1 cellular context compared by ENCODE assay signal in genomic region chr18:2302628-2303516, GRCh38.
TF ChIP-seq lines count a peak whose summit lies in the region.

No MANE protein-coding gene starts in this region.

TF ChIP-seq in K562, 482 proteins besides CTCF, POLR2A, EP300 and RAD21 (continued from another document and continues in another):
- TF ChIP-seq, protein P1, sequence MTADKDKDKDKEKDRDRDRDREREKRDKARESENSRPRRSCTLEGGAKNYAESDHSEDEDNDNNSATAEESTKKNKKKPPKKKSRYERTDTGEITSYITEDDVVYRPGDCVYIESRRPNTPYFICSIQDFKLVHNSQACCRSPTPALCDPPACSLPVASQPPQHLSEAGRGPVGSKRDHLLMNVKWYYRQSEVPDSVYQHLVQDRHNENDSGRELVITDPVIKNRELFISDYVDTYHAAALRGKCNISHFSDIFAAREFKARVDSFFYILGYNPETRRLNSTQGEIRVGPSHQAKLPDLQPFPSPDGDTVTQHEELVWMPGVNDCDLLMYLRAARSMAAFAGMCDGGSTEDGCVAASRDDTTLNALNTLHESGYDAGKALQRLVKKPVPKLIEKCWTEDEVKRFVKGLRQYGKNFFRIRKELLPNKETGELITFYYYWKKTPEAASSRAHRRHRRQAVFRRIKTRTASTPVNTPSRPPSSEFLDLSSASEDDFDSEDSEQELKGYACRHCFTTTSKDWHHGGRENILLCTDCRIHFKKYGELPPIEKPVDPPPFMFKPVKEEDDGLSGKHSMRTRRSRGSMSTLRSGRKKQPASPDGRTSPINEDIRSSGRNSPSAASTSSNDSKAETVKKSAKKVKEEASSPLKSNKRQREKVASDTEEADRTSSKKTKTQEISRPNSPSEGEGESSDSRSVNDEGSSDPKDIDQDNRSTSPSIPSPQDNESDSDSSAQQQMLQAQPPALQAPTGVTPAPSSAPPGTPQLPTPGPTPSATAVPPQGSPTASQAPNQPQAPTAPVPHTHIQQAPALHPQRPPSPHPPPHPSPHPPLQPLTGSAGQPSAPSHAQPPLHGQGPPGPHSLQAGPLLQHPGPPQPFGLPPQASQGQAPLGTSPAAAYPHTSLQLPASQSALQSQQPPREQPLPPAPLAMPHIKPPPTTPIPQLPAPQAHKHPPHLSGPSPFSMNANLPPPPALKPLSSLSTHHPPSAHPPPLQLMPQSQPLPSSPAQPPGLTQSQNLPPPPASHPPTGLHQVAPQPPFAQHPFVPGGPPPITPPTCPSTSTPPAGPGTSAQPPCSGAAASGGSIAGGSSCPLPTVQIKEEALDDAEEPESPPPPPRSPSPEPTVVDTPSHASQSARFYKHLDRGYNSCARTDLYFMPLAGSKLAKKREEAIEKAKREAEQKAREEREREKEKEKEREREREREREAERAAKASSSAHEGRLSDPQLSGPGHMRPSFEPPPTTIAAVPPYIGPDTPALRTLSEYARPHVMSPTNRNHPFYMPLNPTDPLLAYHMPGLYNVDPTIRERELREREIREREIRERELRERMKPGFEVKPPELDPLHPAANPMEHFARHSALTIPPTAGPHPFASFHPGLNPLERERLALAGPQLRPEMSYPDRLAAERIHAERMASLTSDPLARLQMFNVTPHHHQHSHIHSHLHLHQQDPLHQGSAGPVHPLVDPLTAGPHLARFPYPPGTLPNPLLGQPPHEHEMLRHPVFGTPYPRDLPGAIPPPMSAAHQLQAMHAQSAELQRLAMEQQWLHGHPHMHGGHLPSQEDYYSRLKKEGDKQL (CRISPR knock-in tag; IDR thresholded peaks at IDR 0.05; ENCODE audit: borderline replicate concordance): no peak
- no peak for TF ChIP-seq HMG20B (CRISPR knock-in tag; IDR thresholded peaks at IDR 0.05)
- no peak for TF ChIP-seq GABPA (tag; conservative IDR thresholded peaks at IDR 0.05; ENCODE audit: low read depth)
- TF ChIP-seq ASH1L (IDR thresholded peaks at IDR 0.05; ENCODE audit: borderline replicate concordance, low read depth, partially characterized antibody): no peak
- TF ChIP-seq SFPQ (IDR thresholded peaks at IDR 0.05; ENCODE audit: low read depth, low read length): no peak
- peak; percentile 69 for TF ChIP-seq NR2C1 (IDR thresholded peaks at IDR 0.05)
- peak; percentile 58 for TF ChIP-seq NR2C1 (tag; IDR thresholded peaks at IDR 0.05)
- TF ChIP-seq ZHX1 (conservative IDR thresholded peaks at IDR 0.05; ENCODE audit: low read length): no peak
- no peak for TF ChIP-seq RNF219 (CRISPR knock-in tag; IDR thresholded peaks at IDR 0.05)
- TF ChIP-seq LEF1 (IDR thresholded peaks at IDR 0.05): peak; percentile 97
- no peak for TF ChIP-seq DLX4 (CRISPR knock-in tag; IDR thresholded peaks at IDR 0.05)
- TF ChIP-seq SNAPC5 (CRISPR knock-in tag; IDR thresholded peaks at IDR 0.05): no peak
- peak; percentile 44 for TF ChIP-seq TAF9B (IDR thresholded peaks at IDR 0.05; ENCODE audit: partially characterized antibody)
- TF ChIP-seq, protein P2, sequence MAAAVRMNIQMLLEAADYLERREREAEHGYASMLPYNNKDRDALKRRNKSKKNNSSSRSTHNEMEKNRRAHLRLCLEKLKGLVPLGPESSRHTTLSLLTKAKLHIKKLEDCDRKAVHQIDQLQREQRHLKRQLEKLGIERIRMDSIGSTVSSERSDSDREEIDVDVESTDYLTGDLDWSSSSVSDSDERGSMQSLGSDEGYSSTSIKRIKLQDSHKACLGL (CRISPR knock-in tag; IDR thresholded peaks at IDR 0.05; ENCODE audit: borderline replicate concordance, poor library complexity, severe bottlenecking): no peak
- TF ChIP-seq, protein P3, sequence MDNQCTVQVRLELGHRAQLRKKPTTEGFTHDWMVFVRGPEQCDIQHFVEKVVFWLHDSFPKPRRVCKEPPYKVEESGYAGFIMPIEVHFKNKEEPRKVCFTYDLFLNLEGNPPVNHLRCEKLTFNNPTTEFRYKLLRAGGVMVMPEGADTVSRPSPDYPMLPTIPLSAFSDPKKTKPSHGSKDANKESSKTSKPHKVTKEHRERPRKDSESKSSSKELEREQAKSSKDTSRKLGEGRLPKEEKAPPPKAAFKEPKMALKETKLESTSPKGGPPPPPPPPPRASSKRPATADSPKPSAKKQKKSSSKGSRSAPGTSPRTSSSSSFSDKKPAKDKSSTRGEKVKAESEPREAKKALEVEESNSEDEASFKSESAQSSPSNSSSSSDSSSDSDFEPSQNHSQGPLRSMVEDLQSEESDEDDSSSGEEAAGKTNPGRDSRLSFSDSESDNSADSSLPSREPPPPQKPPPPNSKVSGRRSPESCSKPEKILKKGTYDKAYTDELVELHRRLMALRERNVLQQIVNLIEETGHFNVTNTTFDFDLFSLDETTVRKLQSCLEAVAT (IDR thresholded peaks at IDR 0.05): peak; percentile 41 to 47; a peak in 2 of 4 replicates
- TF ChIP-seq ID3 (CRISPR knock-in tag; IDR thresholded peaks at IDR 0.05): no peak
- no peak; the same call in none of the 2 replicates for TF ChIP-seq ID3 (tag; IDR thresholded peaks at IDR 0.05)
- no peak for TF ChIP-seq HDAC6 (IDR thresholded peaks at IDR 0.05; ENCODE audit: low read depth, low read length)
- TF ChIP-seq MEF2A (IDR thresholded peaks at IDR 0.05; ENCODE audit: control insufficient read depth, low read depth, low read length): no peak
- TF ChIP-seq, protein P4, sequence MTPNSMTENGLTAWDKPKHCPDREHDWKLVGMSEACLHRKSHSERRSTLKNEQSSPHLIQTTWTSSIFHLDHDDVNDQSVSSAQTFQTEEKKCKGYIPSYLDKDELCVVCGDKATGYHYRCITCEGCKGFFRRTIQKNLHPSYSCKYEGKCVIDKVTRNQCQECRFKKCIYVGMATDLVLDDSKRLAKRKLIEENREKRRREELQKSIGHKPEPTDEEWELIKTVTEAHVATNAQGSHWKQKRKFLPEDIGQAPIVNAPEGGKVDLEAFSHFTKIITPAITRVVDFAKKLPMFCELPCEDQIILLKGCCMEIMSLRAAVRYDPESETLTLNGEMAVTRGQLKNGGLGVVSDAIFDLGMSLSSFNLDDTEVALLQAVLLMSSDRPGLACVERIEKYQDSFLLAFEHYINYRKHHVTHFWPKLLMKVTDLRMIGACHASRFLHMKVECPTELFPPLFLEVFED (CRISPR knock-in tag; conservative IDR thresholded peaks at IDR 0.05): 0 out of 2 replicates have a peak, but pooled peaks have one; percentile 2
- TF ChIP-seq SMAD2 (IDR thresholded peaks at IDR 0.05; ENCODE audit: low read depth, low read length): no peak
- TF ChIP-seq ERF (CRISPR knock-in tag; IDR thresholded peaks at IDR 0.05): no peak
- no peak for TF ChIP-seq CEBPG (CRISPR knock-in tag; IDR thresholded peaks at IDR 0.05)
- TF ChIP-seq CEBPG (tag; conservative IDR thresholded peaks at IDR 0.05 in 1 of 2, IDR thresholded peaks at IDR 0.05 in 1 of 2): no peak; a peak in 1 of 4 replicates
- peak; percentile 70 for TF ChIP-seq ZNF316 (IDR thresholded peaks at IDR 0.05)
- TF ChIP-seq ZEB2 (IDR thresholded peaks at IDR 0.05): peak; percentile 76
- TF ChIP-seq SMARCE1 (IDR thresholded peaks at IDR 0.05): peak; percentile 94
- peak; percentile 73 for TF ChIP-seq KLF16 (IDR thresholded peaks at IDR 0.05)
- peak; percentile 84 for TF ChIP-seq MTA2 (IDR thresholded peaks at IDR 0.05; ENCODE audit: low read depth)
- TF ChIP-seq MYC (IDR thresholded peaks at IDR 0.05; ENCODE audit: low read depth, low read length): peak; percentile 26; the same call in 1 of the 2 replicates
- no peak for TF ChIP-seq MYC (CRISPR knock-in tag; IDR thresholded peaks at IDR 0.05; ENCODE audit: borderline replicate concordance, low read depth)
- peak; percentile 66 for TF ChIP-seq DMBX1 (CRISPR knock-in tag; IDR thresholded peaks at IDR 0.05; ENCODE audit: borderline replicate concordance)
